ENCODE assay signal across 8 cellular contexts in the genomic region with DNA sequence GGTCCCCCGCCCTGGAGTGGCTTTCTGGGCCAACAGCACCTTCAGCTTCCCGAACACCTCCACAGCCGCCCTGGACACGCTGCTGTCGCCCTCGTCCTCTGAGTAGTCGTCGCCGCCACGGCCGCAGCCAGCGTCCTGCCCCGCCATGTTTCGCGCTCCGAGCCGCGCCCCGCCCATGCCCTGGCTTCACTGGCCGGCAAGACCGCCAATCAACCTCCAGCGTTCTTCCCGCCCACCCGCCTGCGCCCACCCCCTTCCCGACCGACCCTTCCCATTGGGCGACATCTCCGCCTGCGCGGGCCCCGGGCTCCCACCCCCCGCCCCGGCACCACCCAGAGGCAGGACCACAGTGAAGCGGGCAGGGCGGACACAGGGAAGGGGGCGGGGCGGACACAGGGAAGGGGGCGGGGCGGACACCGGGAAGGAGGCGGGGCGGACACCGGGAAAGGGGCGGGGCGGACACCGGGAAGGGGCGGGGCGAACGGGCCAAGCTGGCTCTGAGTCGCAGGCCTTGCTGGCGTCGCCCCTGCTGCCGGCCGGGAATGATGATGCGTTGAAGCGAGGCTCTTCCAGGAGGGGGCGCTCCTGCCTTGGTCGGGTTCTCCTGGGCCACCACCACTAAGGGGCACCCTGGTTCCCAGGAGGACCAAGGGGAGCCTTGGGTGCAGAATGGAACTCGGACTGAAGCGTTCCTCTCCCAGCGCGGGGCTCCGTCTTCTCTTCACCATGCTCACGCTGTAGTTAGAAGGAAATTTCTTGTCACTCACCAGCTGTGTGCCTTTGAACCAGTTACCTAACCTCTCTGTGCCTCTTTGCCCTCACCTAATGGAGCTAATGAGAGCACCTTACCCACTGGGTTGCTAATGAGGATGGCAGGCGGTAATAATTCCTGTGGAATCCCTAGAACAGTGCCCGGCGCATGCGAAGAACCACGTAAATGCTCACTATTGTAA. TPM values are rescaled to one million over a fixed set of nuclear protein-coding genes. Genes with fewer than 3 reads are reported as not detected.
DNase-seq lines count a peak whose midpoint lies in the region; ATAC-seq and TF ChIP-seq lines count a peak whose summit lies in the region.

A gene (minus strand): TSS at position 166 of the 953 bp plus-strand sequence. CDS start 19 bp downstream, at position 147.

- no peaks in the 10 kb centered on the region for H3K27me3 ChIP-seq in SU-DHL-6 (ENCODE audit: low read length)
- no peaks in the 10 kb centered on the region for H3K27me3 ChIP-seq in parathyroid adenoma (ENCODE audit: control insufficient read depth, insufficient read depth, low read length)
- no peaks in the 10 kb centered on the region for H3K27me3 ChIP-seq in tibial nerve

- H3K36me3 ChIP-seq in SU-DHL-6 (ENCODE audit: low read length) (no peaks in the 10 kb centered on the region), parathyroid adenoma (ENCODE audit: control insufficient read depth, insufficient read depth, low read length) (no peaks in the 10 kb centered on the region), tibial nerve (peaks cover 0 to 6% (median 0%) of the 10 kb centered on the region in 3 donors)

- TF ChIP-seq CTCF in GM12874 (IDR thresholded peaks at IDR 0.05; ENCODE audit: insufficient read depth, low read depth, low read length), result peak; percentile 72
- peak; percentile 49 for TF ChIP-seq CTCF in SU-DHL-6 (IDR thresholded peaks at IDR 0.05; ENCODE audit: insufficient read depth, low read length, poor library complexity, severe bottlenecking)
- TF ChIP-seq CTCF in parathyroid adenoma (IDR thresholded peaks at IDR 0.05), result peak; percentile 45
- TF ChIP-seq CTCF in tibial nerve (IDR thresholded peaks at IDR 0.05), result peak; percentile 56 to 82 (median 72)

- H3F3A ChIP-seq in SU-DHL-6 (ENCODE audit: insufficient read depth), result no peaks in the 10 kb centered on the region

- no peaks in the 10 kb centered on the region for H4K20me1 ChIP-seq in SU-DHL-6 (ENCODE audit: low read depth, low read length)

- TF ChIP-seq POLR2A in tibial nerve (IDR thresholded peaks at IDR 0.05), result no peak

- H3K4me1 ChIP-seq in parathyroid adenoma (no peaks in the 10 kb centered on the region), tibial nerve (peaks cover 0 to 41% (median 5%) of the 10 kb centered on the region in 4 donors)

- no peaks in the 10 kb centered on the region for H3K27me3 Mint-ChIP-seq in activated naive CD8-positive, alpha-beta T cell treated with anti-CD3 and anti-CD28 coated beads, Interleukin-2, amount 10 ng/mL, durations not matched to agents 7 days and 5 days

- peak within 1 kb of the TSS; percentile 91 for H3K4me3 ChIP-seq in SU-DHL-6 (ENCODE audit: insufficient read depth, low read length, poor library complexity, severe bottlenecking)
- peak within 1 kb of the TSS; percentile 65 for H3K4me3 ChIP-seq in parathyroid adenoma (ENCODE audit: low read depth, low read length)
- H3K4me3 ChIP-seq in tibial nerve, result peak within 1 kb of the TSS; percentile 28 to 74 (median 51)

- no peaks in the 10 kb centered on the region for H3K9me3 ChIP-seq in SU-DHL-6 (ENCODE audit: insufficient read depth, low read length)
- H3K9me3 ChIP-seq in parathyroid adenoma (ENCODE audit: control insufficient read depth, low read length), result no peaks in the 10 kb centered on the region
- H3K9me3 ChIP-seq in tibial nerve, result no peaks in the 10 kb centered on the region

- intact Hi-C loops in Right ventricle myocardium inferior (cut with DNase I), result loop anchor here (1.0 kb wide), 1 partner anchor 25 kb away; no protein-coding TSS in a partner anchor

- 17 to 41% methylated on average over 25 to 54 of the region's 70 CpGs for WGBS in tibial nerve, 2 donors

- H3K27ac ChIP-seq in SU-DHL-6 (ENCODE audit: low read depth, low read length) (no peak within 1 kb of the TSS), parathyroid adenoma (peak within 1 kb of the TSS; percentile 57), tibial nerve (peak within 1 kb of the TSS; percentile 15 to 79 (median 54))

- TF ChIP-seq EP300 in tibial nerve (IDR thresholded peaks at IDR 0.05), result no peak

- DNase-seq in NCI-H128 (lab: John Stamatoyannopoulos, UW; ENCODE audit: unreplicated experiment) (peak; percentile 73), Right ventricle myocardium inferior (ENCODE audit: missing footprints) (peak; percentile 93), tibial nerve (ENCODE audit: low spot score in 2 of 2) (peak; percentile 72 to 82)
- peak; percentile 87 for DNase-seq in activated naive CD8-positive, alpha-beta T cell treated with anti-CD3 and anti-CD28 coated beads, Interleukin-2, amount 10 ng/mL, durations not matched to agents 7 days and 5 days

- H3K79me2 ChIP-seq in SU-DHL-6 (ENCODE audit: insufficient read depth, low read length), result peaks cover 11% of the 10 kb centered on the region
- no peaks in the 10 kb centered on the region for H3K79me2 ChIP-seq in parathyroid adenoma

- no peaks in the 10 kb centered on the region for H3K9me3 Mint-ChIP-seq in activated naive CD8-positive, alpha-beta T cell treated with anti-CD3 and anti-CD28 coated beads, Interleukin-2, amount 10 ng/mL, durations not matched to agents 7 days and 5 days

- H3K4me2 ChIP-seq in SU-DHL-6 (ENCODE audit: low read depth, low read length, poor library complexity, severe bottlenecking) (peak within 1 kb of the TSS; percentile 91), parathyroid adenoma (ENCODE audit: low read length) (peak within 1 kb of the TSS; percentile 82)

- no peaks in the 10 kb centered on the region for H3K36me3 Mint-ChIP-seq in activated naive CD8-positive, alpha-beta T cell treated with anti-CD3 and anti-CD28 coated beads, Interleukin-2, amount 10 ng/mL, durations not matched to agents 7 days and 5 days

- H3K4me1 Mint-ChIP-seq in activated naive CD8-positive, alpha-beta T cell treated with anti-CD3 and anti-CD28 coated beads, Interleukin-2, amount 10 ng/mL, durations not matched to agents 7 days and 5 days, result peaks cover 3% of the 10 kb centered on the region

- H3K9me2 ChIP-seq in SU-DHL-6 (replicated peaks; ENCODE audit: insufficient read depth, low read length), result no peaks in the 10 kb centered on the region

- H3K27ac Mint-ChIP-seq in activated naive CD8-positive, alpha-beta T cell treated with anti-CD3 and anti-CD28 coated beads, Interleukin-2, amount 10 ng/mL, durations not matched to agents 7 days and 5 days, result peak within 1 kb of the TSS; percentile 76

- H3K9ac ChIP-seq in SU-DHL-6 (ENCODE audit: low read length), result peak within 1 kb of the TSS; percentile 93
- no peak within 1 kb of the TSS for H3K9ac ChIP-seq in parathyroid adenoma

- peak; percentile 84 for ATAC-seq in HG02759 (IDR thresholded peaks at IDR 0.05; ENCODE audit: unreplicated experiment)
- peak; percentile 85 for ATAC-seq in activated naive CD8-positive, alpha-beta T cell treated with anti-CD3 and anti-CD28 coated beads, Interleukin-2, amount 10 ng/mL, durations not matched to agents 7 days and 5 days (ENCODE audit: low read depth)
- peak; percentile 92 for ATAC-seq in Right ventricle myocardium inferior

- POLR2A ChIA-PET in activated naive CD8-positive, alpha-beta T cell treated with anti-CD3 and anti-CD28 coated beads, Interleukin-2, amount 10 ng/mL, durations not matched to agents 7 days and 5 days (lab: Charles Lee), result interaction anchor here (0.6 kb wide), 2 partner anchors 125 to 465 kb away, joined by 3 to 5 read pairs; no protein-coding TSS in a partner anchor

- H2AFZ ChIP-seq in SU-DHL-6 (ENCODE audit: low read depth, low read length, severe bottlenecking) (peak within 1 kb of the TSS; percentile 84), parathyroid adenoma (peak within 1 kb of the TSS; percentile 86)

- H3K4me3 Mint-ChIP-seq in activated naive CD8-positive, alpha-beta T cell treated with anti-CD3 and anti-CD28 coated beads, Interleukin-2, amount 10 ng/mL, durations not matched to agents 7 days and 5 days, result peak within 1 kb of the TSS; percentile 84

RNA-seq across cellular contexts. Expression of the gene that starts here (rescaled TPM):
- total RNA-seq in activated naive CD8-positive, alpha-beta T cell treated with anti-CD3 and anti-CD28 coated beads, Interleukin-2, amount 10 ng/mL, durations not matched to agents 7 days and 5 days, result 10 to 100 TPM; 35.4 to 36.5 TPM
- total RNA-seq in Right ventricle myocardium inferior (18.5 TPM), tibial nerve (10 to 100 TPM; 27.8 to 79.8 (median 30.6) TPM)
